Comparison of ENCODE assay signal across 18 cellular contexts in genomic region chr9:113634597-113635515, GRCh38.
DNase-seq lines count a peak whose midpoint lies in the region; FAIRE-seq and TF ChIP-seq lines count a peak whose summit lies in the region.
"Had no signal": no experiment of that assay in that cellular context is flagged by ENCODE, and none has a peak within 500 bp of the region (broad histone marks: within the 10 kb centered on the region; RNA-seq: fewer than 3 reads in every experiment).

No MANE protein-coding gene starts in this region.

- peak overlapping the region; percentile 78 for H2BK5ac ChIP-seq in trophoblast cell (ENCODE audit: low read depth, low read length, poor library complexity)

- H2BK12ac ChIP-seq in trophoblast cell (ENCODE audit: low read length): peak overlapping the region; percentile 95

- H4K91ac ChIP-seq in trophoblast cell (ENCODE audit: low read depth, low read length): peak overlapping the region; percentile 86

- H3K27ac Mint-ChIP-seq in glutamatergic neuron (ENCODE audit: unreplicated experiment): no peak overlapping the region
- H3K27ac Mint-ChIP-seq: effector memory CD8-positive, alpha-beta T cell; HFFc6 had no signal

- H3K36me3 ChIP-seq in trophoblast cell (ENCODE audit: control insufficient read depth in 1 of 2, insufficient read depth in 2 of 2, low read length in 2 of 2): no peaks in the 10 kb centered on the region
- H3K36me3 ChIP-seq: BLaER1, heart right ventricle had no signal

- peak overlapping the region; percentile 18 for H4K8ac ChIP-seq in trophoblast cell (ENCODE audit: low read depth, low read length)

- no peaks in the 10 kb centered on the region for H3K36me3 Mint-ChIP-seq in glutamatergic neuron (ENCODE audit: unreplicated experiment)

- H3K27me3 ChIP-seq in trophoblast cell (ENCODE audit: insufficient read depth, low read length): no peaks in the 10 kb centered on the region
- H3K27me3 ChIP-seq: BLaER1, heart right ventricle had no signal

- peaks cover 21% of the 10 kb centered on the region for H3K4me1 Mint-ChIP-seq in glutamatergic neuron (ENCODE audit: low read depth, unreplicated experiment)

- peaks cover 2% of the 10 kb centered on the region for H3K9me3 ChIP-seq in trophoblast cell (ENCODE audit: insufficient read depth, low read depth, low read length)
- H3K9me3 ChIP-seq: BLaER1, heart right ventricle had no signal

- peaks cover 6% of the 10 kb centered on the region for H3K9me3 Mint-ChIP-seq in glutamatergic neuron (ENCODE audit: unreplicated experiment)
- H3K9me3 Mint-ChIP-seq: effector memory CD8-positive, alpha-beta T cell; HFFc6 had no signal

- H2AK5ac ChIP-seq in trophoblast cell (ENCODE audit: low read length): peak overlapping the region; percentile 55

- peak overlapping the region; percentile 48 for H3K4ac ChIP-seq in trophoblast cell (ENCODE audit: low read depth, low read length)

- FAIRE-seq in RCC 7860 (lab: Jason Lieb, UNC): no peak

- H3K27ac ChIP-seq in trophoblast cell (ENCODE audit: low read depth, low read length): peak overlapping the region; percentile 73
- H3K27ac ChIP-seq: BLaER1, VCaP had no signal

- peaks cover 20% of the 10 kb centered on the region for H3K79me1 ChIP-seq in trophoblast cell (ENCODE audit: low read length)

- peak overlapping the region; percentile 44 for H3K18ac ChIP-seq in trophoblast cell (ENCODE audit: low read length)

- no peak overlapping the region for H3K4me3 ChIP-seq in trophoblast cell (ENCODE audit: low read depth, low read length)
- H3K4me3 ChIP-seq: BLaER1, heart right ventricle, lung had no signal

- H3K4me3 Mint-ChIP-seq in glutamatergic neuron (ENCODE audit: unreplicated experiment): no peak overlapping the region
- H3K4me3 Mint-ChIP-seq: effector memory CD8-positive, alpha-beta T cell; HFFc6 had no signal

- no peak overlapping the region for H3K9ac ChIP-seq in trophoblast cell (ENCODE audit: low read length)
- H3K9ac ChIP-seq: BLaER1 had no signal

- peaks cover 6% of the 10 kb centered on the region for H3K27me3 Mint-ChIP-seq in glutamatergic neuron (ENCODE audit: unreplicated experiment)

- no peak for TF ChIP-seq CTCF in glutamatergic neuron (IDR thresholded peaks at IDR 0.05; ENCODE audit: partially characterized antibody, unreplicated experiment)

- H3K23ac ChIP-seq in trophoblast cell (ENCODE audit: low read length): no peak overlapping the region

- H3K4me1 ChIP-seq in trophoblast cell (ENCODE audit: control insufficient read depth in 1 of 2, insufficient read depth in 2 of 2, low read length in 2 of 2): peaks cover 22 to 29% of the 10 kb centered on the region in 2 experiments
- H3K4me1 ChIP-seq: BLaER1 had no signal

- peak; percentile 65 for DNase-seq in H4 (ENCODE audit: low spot score)
- peak; percentile 52 for DNase-seq in NCI-H69 (lab: John Stamatoyannopoulos, UW)
- DNase-seq in glomerular endothelial cell (ENCODE audit: extremely low read depth, low read depth, low spot score): peak; percentile 82
- DNase-seq in trophoblast cell: no peak
- DNase-seq in RCC 7860 (ENCODE audit: low spot score): no peak
- DNase-seq in glutamatergic neuron: no peak
- no peak for DNase-seq in germinal center (ENCODE audit: low spot score)
- DNase-seq in NK-92 treated with Interleukin-12 subunit alpha and Interleukin-12 subunit beta, amount 100 ng/mL, for 24 hours (lab: John Stamatoyannopoulos, UW): no peak
- DNase-seq: activated T-cell treated with anti-CD3 and anti-CD28 coated beads for 4 hours; effector memory CD8-positive, alpha-beta T cell; heart right ventricle; HFFc6; NCI-H1048; NCI-H526 treated with DMSO at 0.1 percent for 48 hours; SIG-M5 had no signal

- no peak overlapping the region for H3K4me2 ChIP-seq in trophoblast cell (ENCODE audit: low read length)
- H3K4me2 ChIP-seq: BLaER1 had no signal

- H3K79me2 ChIP-seq in trophoblast cell (ENCODE audit: control insufficient read depth, insufficient read depth, low read length, poor library complexity): no peaks in the 10 kb centered on the region

- WGBS in trophoblast cell (ENCODE audit: extremely low coverage, insufficient coverage, insufficient read length): no CpG with 5 or more reads among the region's 10 CpGs

- peak overlapping the region; percentile 40 for H3K14ac ChIP-seq in trophoblast cell (ENCODE audit: low read length)

- H2BK120ac ChIP-seq in trophoblast cell (ENCODE audit: insufficient read depth, low read length, poor library complexity): peak overlapping the region; percentile 87

- peak overlapping the region; percentile 21 for H2AFZ ChIP-seq in trophoblast cell (ENCODE audit: insufficient read depth, low read length, poor library complexity)

- H4K12ac ChIP-seq in trophoblast cell (ENCODE audit: low read depth, low read length): peak overlapping the region; percentile 33

Comparison
In these comparisons a context has a peak if more than half of its experiments do, and no peak if none do; other contexts are left out.
1. DNase-seq: peak in H4 (single experiment), NCI-H69 (single experiment) and glomerular endothelial cell (single experiment); none in trophoblast cell (0 of 2), RCC 7860 (single experiment), glutamatergic neuron (single experiment), germinal center (single experiment) and NK-92 treated with Interleukin-12 subunit alpha and Interleukin-12 subunit beta, amount 100 ng/mL, for 24 hours (single experiment).